6 cellular contexts compared by ENCODE assay signal in genomic region chr1:109249654-109250401, GRCh38. TPM values are rescaled to one million over a fixed set of nuclear protein-coding genes. Genes with fewer than 3 reads are reported as not detected.
DNase-seq lines count a peak whose midpoint lies in the region; ATAC-seq, FAIRE-seq and TF ChIP-seq lines count a peak whose summit lies in the region.

No MANE protein-coding gene starts in this region.

- peak overlapping the region; percentile 73 for H3K4me3 ChIP-seq in ACC112 (ENCODE audit: low read depth, low read length)
- peak overlapping the region; percentile 7 to 47 for H3K4me3 ChIP-seq in kidney (ENCODE audit: low read length in 2 of 2)

- H3K9ac ChIP-seq in kidney (ENCODE audit: low read length in 2 of 2), result peak overlapping the region in 1 of 2 donors; percentile 12

- FAIRE-seq in kidney (lab: Jason Lieb, UNC), result no peak
- no peak for FAIRE-seq in RCC 7860 (lab: Jason Lieb, UNC)

- intact Hi-C loops in kidney (cut with DNase I), result no loop called here

- peaks cover 6% of the 10 kb centered on the region for H3K27me3 ChIP-seq in ACC112 (ENCODE audit: insufficient read depth, low read length)

- no peaks in the 10 kb centered on the region for H3K9me3 ChIP-seq in kidney (ENCODE audit: control insufficient read depth in 1 of 2, low read length in 2 of 2)

- peak overlapping the region; percentile 68 for H2AFZ ChIP-seq in ACC112 (ENCODE audit: low read length, unreplicated experiment)

- H3K4me1 ChIP-seq in ACC112 (ENCODE audit: control insufficient read depth, insufficient read depth, low read length, unreplicated experiment), result peaks cover 4% of the 10 kb centered on the region
- peaks cover 17 to 26% of the 10 kb centered on the region in 2 donors for H3K4me1 ChIP-seq in kidney (ENCODE audit: control insufficient read depth in 1 of 2, insufficient read depth in 1 of 2, low read depth in 1 of 2, low read length in 2 of 2)

- H3K79me2 ChIP-seq in ACC112 (ENCODE audit: control insufficient read depth, insufficient read depth, low read length, unreplicated experiment), result no peaks in the 10 kb centered on the region

- no peaks in the 10 kb centered on the region for H3K36me3 ChIP-seq in ACC112 (ENCODE audit: insufficient read depth, low read length)
- no peaks in the 10 kb centered on the region for H3K36me3 ChIP-seq in kidney (ENCODE audit: control insufficient read depth in 1 of 2, insufficient read depth in 2 of 2, low read length in 2 of 2)

- peak; percentile 66 for DNase-seq in kidney
- no peak for DNase-seq in DMS153 (lab: John Stamatoyannopoulos, UW)
- DNase-seq in RCC 7860 (ENCODE audit: low spot score), result no peak

- peak; percentile 33 for ATAC-seq in GM21515 (IDR thresholded peaks at IDR 0.05; ENCODE audit: unreplicated experiment)
- peak; percentile 41 for ATAC-seq in SK-N-SH treated with all-trans-retinoic acid at 6 μM for 48 hours

- no peak for TF ChIP-seq CTCF in kidney (IDR thresholded peaks at IDR 0.05; ENCODE audit: borderline replicate concordance, extremely low read depth, insufficient read depth)

- no peak overlapping the region for H3K27ac ChIP-seq in ACC112 (ENCODE audit: low read depth, low read length)
- no peak overlapping the region for H3K27ac ChIP-seq in kidney (ENCODE audit: low read depth in 2 of 2, low read length in 2 of 2)

TF ChIP-seq in SK-N-SH treated with all-trans-retinoic acid at 6 μM for 48 hours, 23 proteins besides CTCF, POLR2A, EP300 and RAD21:
- TF ChIP-seq CREB5 (CRISPR knock-in tag; IDR thresholded peaks at IDR 0.05; ENCODE audit: low read depth) (no peak), BACH2 (CRISPR knock-in tag; IDR thresholded peaks at IDR 0.05; ENCODE audit: borderline replicate concordance) (no peak), SNAI2 (CRISPR knock-in tag; IDR thresholded peaks at IDR 0.05) (no peak), RARB (CRISPR knock-in tag; IDR thresholded peaks at IDR 0.05) (no peak), ZNF70 (CRISPR knock-in tag; IDR thresholded peaks at IDR 0.05) (no peak), TOX (CRISPR knock-in tag; IDR thresholded peaks at IDR 0.05; ENCODE audit: borderline replicate concordance) (no peak), ZNF565 (CRISPR knock-in tag; conservative IDR thresholded peaks at IDR 0.05; ENCODE audit: low read depth) (no peak), PATZ1 (CRISPR knock-in tag; IDR thresholded peaks at IDR 0.05; ENCODE audit: borderline replicate concordance) (no peak), GLIS3 (CRISPR knock-in tag; IDR thresholded peaks at IDR 0.05) (no peak), ARNTL (CRISPR knock-in tag; IDR thresholded peaks at IDR 0.05; ENCODE audit: borderline replicate concordance, low read depth) (no peak), ISL1 (CRISPR knock-in tag; IDR thresholded peaks at IDR 0.05) (no peak), PPARA (CRISPR knock-in tag; IDR thresholded peaks at IDR 0.05; ENCODE audit: borderline replicate concordance) (no peak), ZFP30 (CRISPR knock-in tag; IDR thresholded peaks at IDR 0.05) (no peak)

RNA-seq across cellular contexts. Expression of gene CELSR2, which starts 0.5 kb away (rescaled TPM):
- 65.6 TPM for total RNA-seq in kidney
- polyA plus RNA-seq in kidney (ENCODE audit: insufficient read depth, low read depth, low replicate concordance), result 10.6 TPM

RNA-seq across cellular contexts. Expression of gene PSRC1, which starts 33.1 kb away (rescaled TPM):
- 4.2 TPM for total RNA-seq in kidney
- 3.5 TPM for polyA plus RNA-seq in kidney (ENCODE audit: insufficient read depth, low read depth, low replicate concordance)

RNA-seq across cellular contexts. Expression of gene SARS1, which starts 36.1 kb away (rescaled TPM):
- total RNA-seq in kidney, result 181 TPM
- 114 TPM for polyA plus RNA-seq in kidney (ENCODE audit: insufficient read depth, low read depth, low replicate concordance)

RNA-seq across cellular contexts. Expression of gene MYBPHL, which starts 57.0 kb away (rescaled TPM):
- 0.19 TPM for total RNA-seq in kidney
- polyA plus RNA-seq in kidney (ENCODE audit: insufficient read depth, low read depth, low replicate concordance), result not detected
